Comparison of ENCODE assay signal across 9 cellular contexts in the genomic region with DNA sequence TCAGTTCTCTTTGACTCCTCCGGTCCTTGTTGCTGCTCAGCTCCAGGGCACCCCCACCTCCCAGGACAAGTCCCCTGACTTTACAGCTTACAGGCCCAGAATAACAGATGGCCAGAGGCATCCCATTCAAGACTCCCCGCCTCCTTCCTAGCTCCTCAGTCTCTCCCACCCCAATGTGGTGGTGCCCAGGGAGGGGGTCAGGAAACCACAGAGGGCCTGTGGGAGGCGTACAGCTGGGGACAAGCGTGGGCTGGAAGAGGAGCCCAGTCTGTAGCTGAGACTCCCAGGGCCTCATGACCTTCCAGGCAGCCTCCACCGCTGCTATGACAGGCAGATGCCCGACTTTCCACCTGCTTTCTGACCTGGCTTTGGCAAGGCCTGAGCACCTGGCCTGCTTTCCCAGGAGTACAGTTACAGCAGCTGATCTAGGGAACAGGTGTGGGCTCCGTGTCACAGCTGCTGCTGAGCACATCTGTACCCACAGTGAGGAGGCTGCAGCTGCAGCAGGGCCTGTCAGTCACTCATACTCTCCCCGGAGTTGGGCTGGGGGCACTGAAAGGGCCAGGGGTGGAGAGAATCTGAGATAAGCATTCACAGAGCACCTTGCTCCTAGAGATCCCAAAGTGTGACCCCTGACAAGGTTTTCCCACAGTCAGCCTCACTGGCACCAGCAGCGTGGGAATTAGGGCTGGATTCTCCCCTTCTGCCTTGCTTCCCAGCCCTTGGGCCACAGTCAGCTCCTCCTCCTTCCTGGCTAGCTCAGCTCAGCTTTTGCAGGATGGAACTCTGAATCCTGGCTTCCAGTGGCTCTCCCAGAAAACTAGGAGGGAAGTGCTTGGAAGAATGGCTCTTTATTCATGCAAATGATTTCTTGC. TPM values are rescaled to one million over a fixed set of nuclear protein-coding genes. Genes with fewer than 3 reads are reported as not detected.
A peak's percentile ranks its signal among the peaks of the same experiment; 100 is the strongest.
DNase-seq lines count a peak whose midpoint lies in the region; ATAC-seq and TF ChIP-seq lines count a peak whose summit lies in the region.
"Had no signal": no experiment of that assay in that cellular context is flagged by ENCODE, and none has a peak within 500 bp of the region (broad histone marks: within the 10 kb centered on the region; RNA-seq: fewer than 3 reads in every experiment).

No MANE protein-coding gene starts in this region.

- TF ChIP-seq CTCF in GM20000 (IDR thresholded peaks at IDR 0.05; ENCODE audit: extremely low read depth, missing control alignments) (no peak), endothelial cell (IDR thresholded peaks at IDR 0.05; ENCODE audit: unreplicated experiment) (no peak), psoas muscle (IDR thresholded peaks at IDR 0.05) (no peak)

- peaks cover 4% of the 10 kb centered on the region for H3K27me3 Mint-ChIP-seq in endothelial cell (ENCODE audit: unreplicated experiment)

- DNase-seq in GM20000 (ENCODE audit: low spot score) (peak; percentile 11), NCI-H2196 treated with DMSO at 0.1 percent for 48 hours (lab: John Stamatoyannopoulos, UW; ENCODE audit: unreplicated experiment) (peak; percentile 84), endothelial cell (ENCODE audit: low spot score) (peak; percentile 14), psoas muscle (peak in 1 of 2 donors; percentile 57), COR-L47 (lab: John Stamatoyannopoulos, UW) (no peak)
- DNase-seq: activated T-cell treated with anti-CD3 and anti-CD28 coated beads, Interleukin-2, amount 50 U/mL, for 4 hours had no signal

- no peaks in the 10 kb centered on the region for H3K9me3 Mint-ChIP-seq in endothelial cell (ENCODE audit: unreplicated experiment)
- H3K9me3 Mint-ChIP-seq: activated T-cell treated with anti-CD3 and anti-CD28 coated beads, Interleukin-2, amount 50 U/mL, for 4 hours had no signal

- no peaks in the 10 kb centered on the region for H3K36me3 ChIP-seq in psoas muscle (ENCODE audit: insufficient read depth in 1 of 2, low read depth in 1 of 2)

- H3K36me3 Mint-ChIP-seq in endothelial cell (ENCODE audit: low read depth, unreplicated experiment), result peaks cover 3% of the 10 kb centered on the region

- no peak overlapping the region for H3K4me3 ChIP-seq in psoas muscle

- H3K27ac ChIP-seq in psoas muscle, result peak overlapping the region; percentile 46

- no peak overlapping the region for H3K27ac Mint-ChIP-seq in endothelial cell (ENCODE audit: unreplicated experiment)

- H3K4me3 Mint-ChIP-seq in endothelial cell (ENCODE audit: unreplicated experiment), result no peak overlapping the region
- H3K4me3 Mint-ChIP-seq: activated T-cell treated with anti-CD3 and anti-CD28 coated beads, Interleukin-2, amount 50 U/mL, for 4 hours had no signal

- intact Hi-C loops in psoas muscle (cut with DNase I), result no loop called here

- ATAC-seq in psoas muscle (peak; percentile 38 to 75 (median 67)), HG02623 (IDR thresholded peaks at IDR 0.05; ENCODE audit: unreplicated experiment) (no peak), GM19035 (IDR thresholded peaks at IDR 0.05; ENCODE audit: unreplicated experiment) (no peak), HG03159 (IDR thresholded peaks at IDR 0.05; ENCODE audit: unreplicated experiment) (no peak)
- ATAC-seq: activated T-cell treated with anti-CD3 and anti-CD28 coated beads, Interleukin-2, amount 50 U/mL, for 4 hours had no signal

- no peaks in the 10 kb centered on the region for H3K9me3 ChIP-seq in psoas muscle

- H3K4me1 ChIP-seq in psoas muscle, result peaks cover 15% of the 10 kb centered on the region

- WGBS in psoas muscle, 3 donors, result 19 to 30% (median 22%) methylated on average over 9 of the region's 9 CpGs

- H3K27me3 ChIP-seq in psoas muscle (ENCODE audit: insufficient read depth in 3 of 3, low read length in 2 of 3), result peaks cover 0 to 18% (median 3%) of the 10 kb centered on the region in 3 donors

- peaks cover 23% of the 10 kb centered on the region for H3K4me1 Mint-ChIP-seq in endothelial cell (ENCODE audit: unreplicated experiment)

RNA-seq across cellular contexts. Expression of gene NAV1, which starts 7.1 kb away (rescaled TPM):
- 101 TPM for total RNA-seq in endothelial cell (ENCODE audit: unreplicated experiment)
- total RNA-seq in psoas muscle, result 10 to 100 TPM in 3 of 4 donors, 1 to 10 TPM in 1; 8.4 to 13.3 (median 11.3) TPM
- polyA plus RNA-seq in psoas muscle, result 1 to 10 TPM; 1.8 to 3.1 (median 1.8) TPM

RNA-seq across cellular contexts. Expression of gene CSRP1, which starts 24.9 kb away (rescaled TPM):
- total RNA-seq in endothelial cell (ENCODE audit: unreplicated experiment) (111 TPM), psoas muscle (10 to 100 TPM; 14.7 to 27.7 (median 24.3) TPM)
- polyA plus RNA-seq in psoas muscle, result 10 to 100 TPM; 21.1 to 26.4 (median 23.2) TPM

Comparison
In these comparisons a context has a peak if more than half of its experiments do, and no peak if none do; other contexts are left out.
1. ATAC-seq: peak in psoas muscle (4 of 4); none in HG02623 (single experiment), GM19035 (single experiment) and HG03159 (single experiment).